26 cellular contexts compared by ENCODE assay signal in genomic region chr12:62783881-62784280, GRCh38.
DNase-seq lines count a peak whose midpoint lies in the region; ATAC-seq, FAIRE-seq and TF ChIP-seq lines count a peak whose summit lies in the region.
"Had no signal": no experiment of that assay in that cellular context is flagged by ENCODE, and none has a peak within 500 bp of the region (broad histone marks: within the 10 kb centered on the region; RNA-seq: fewer than 3 reads in every experiment).

No MANE protein-coding gene starts in this region.

- H3K27me3 ChIP-seq in Loucy (ENCODE audit: insufficient read depth, low read length, poor library complexity, severe bottlenecking) (no peaks in the 10 kb centered on the region), keratinocyte (ENCODE audit: control insufficient read depth, extremely low read depth, insufficient read depth, low read length) (no peaks in the 10 kb centered on the region), Peyer's patch (no peaks in the 10 kb centered on the region), right cardiac atrium (ENCODE audit: control insufficient read depth, insufficient read depth) (no peaks in the 10 kb centered on the region)
- H3K27me3 ChIP-seq in CD4-positive, alpha-beta T cell (ENCODE audit: control insufficient read depth, insufficient read depth, low read length): no peaks in the 10 kb centered on the region
- H3K27me3 ChIP-seq: right lobe of liver had no signal

- H3F3A ChIP-seq in Loucy (ENCODE audit: low read depth): no peaks in the 10 kb centered on the region

- TF ChIP-seq CTCF in Loucy (conservative IDR thresholded peaks at IDR 0.05; ENCODE audit: low read length) (no peak), keratinocyte (optimal IDR thresholded peaks at IDR 0.05 in 1 of 3, IDR thresholded peaks at IDR 0.05 in 1 of 3, conservative IDR thresholded peaks at IDR 0.05 in 1 of 3; ENCODE audit: extremely low read depth in 1 of 3, insufficient read depth in 2 of 3, low read length in 3 of 3) (no peak), Peyer's patch (IDR thresholded peaks at IDR 0.05) (no peak)
- TF ChIP-seq CTCF in CD4-positive, alpha-beta T cell (IDR thresholded peaks at IDR 0.05): no peak

- H3K27me3 Mint-ChIP-seq in activated T-helper 17 cell treated with anti-CD3 and anti-CD28 coated beads, Interleukin-2, amount 50 U/mL, for 72 hours: no peaks in the 10 kb centered on the region
- H3K27me3 Mint-ChIP-seq in CD4-positive, alpha-beta T cell: no peaks in the 10 kb centered on the region
- H3K27me3 Mint-ChIP-seq: activated CD8-positive, alpha-beta memory T cell treated with anti-CD3 and anti-CD28 coated beads, Interleukin-2, amount 10 ng/mL, durations not matched to agents 7 days and 5 days; activated naive CD4-positive, alpha-beta T cell treated with anti-CD3 and anti-CD28 coated beads, Interleukin-2, amount 50 U/mL, for 24 hours had no signal

- TF ChIP-seq POLR2A in Peyer's patch (IDR thresholded peaks at IDR 0.05): no peak

- no peaks in the 10 kb centered on the region for H3K9me3 Mint-ChIP-seq in activated T-helper 17 cell treated with anti-CD3 and anti-CD28 coated beads, Interleukin-2, amount 50 U/mL, for 72 hours
- no peaks in the 10 kb centered on the region for H3K9me3 Mint-ChIP-seq in CD4-positive, alpha-beta T cell
- H3K9me3 Mint-ChIP-seq: activated naive CD4-positive, alpha-beta T cell treated with anti-CD3 and anti-CD28 coated beads, Interleukin-2, amount 50 U/mL, for 24 hours; naive thymus-derived CD8-positive, alpha-beta T cell; T-cell had no signal

- DNase-seq in ELR (ENCODE audit: low read depth): peak; percentile 54
- DNase-seq in keratinocyte (ENCODE audit: low read depth, low spot score): no peak
- DNase-seq in Peyer's patch: no peak
- no peak for DNase-seq in right cardiac atrium
- no peak for DNase-seq in DMS79 treated with DMSO at 0.1 percent for 48 hours (lab: John Stamatoyannopoulos, UW)
- DNase-seq in CD4-positive, alpha-beta T cell: no peak
- DNase-seq: activated CD4-positive, alpha-beta T cell treated with anti-CD3 and anti-CD28 coated beads for 48 hours; activated CD8-positive, alpha-beta memory T cell treated with anti-CD3 and anti-CD28 coated beads, Interleukin-2, amount 10 ng/mL, durations not matched to agents 7 days and 5 days; effector memory CD4-positive, alpha-beta T cell; left colon; naive thymus-derived CD8-positive, alpha-beta T cell; NCI-H1105 treated with DMSO at 0.1 percent for 48 hours; NCI-H2107; NCI-H510A treated with DMSO at 0.1 percent for 48 hours; right lobe of liver; SHP77 treated with DMSO at 0.1 percent for 48 hours; T-cell had no signal

- H3K9me3 ChIP-seq in Loucy (ENCODE audit: insufficient read depth, low read depth, low read length) (no peaks in the 10 kb centered on the region), keratinocyte (ENCODE audit: control insufficient read depth, low read depth, low read length) (no peaks in the 10 kb centered on the region), Peyer's patch (no peaks in the 10 kb centered on the region), right cardiac atrium (ENCODE audit: control insufficient read depth, low read length) (no peaks in the 10 kb centered on the region)
- no peaks in the 10 kb centered on the region for H3K9me3 ChIP-seq in CD4-positive, alpha-beta T cell (ENCODE audit: control insufficient read depth, low read length)
- H3K9me3 ChIP-seq: right lobe of liver had no signal

- H3K4me1 Mint-ChIP-seq in activated T-helper 17 cell treated with anti-CD3 and anti-CD28 coated beads, Interleukin-2, amount 50 U/mL, for 72 hours: no peaks in the 10 kb centered on the region
- peaks cover 8% of the 10 kb centered on the region for H3K4me1 Mint-ChIP-seq in CD4-positive, alpha-beta T cell (ENCODE audit: low read depth)

- FAIRE-seq in keratinocyte (lab: Jason Lieb, UNC): no peak
- FAIRE-seq: colon, H54, HepG2, TTC549 had no signal

- H3K4me2 ChIP-seq in Loucy (ENCODE audit: low read depth, low read length, poor library complexity, severe bottlenecking): peak overlapping the region; percentile 7
- H3K4me2 ChIP-seq in keratinocyte (ENCODE audit: control insufficient read depth, extremely low read depth, insufficient read depth, low read depth, low read length): no peak overlapping the region

- ATAC-seq in activated T-helper 17 cell treated with anti-CD3 and anti-CD28 coated beads, Interleukin-2, amount 50 U/mL, for 72 hours (replicated peaks): peak; percentile 65
- no peak for ATAC-seq in right cardiac atrium
- no peak for ATAC-seq in CD4-positive, alpha-beta T cell (ENCODE audit: poor library complexity)
- ATAC-seq: activated CD8-positive, alpha-beta memory T cell treated with anti-CD3 and anti-CD28 coated beads, Interleukin-2, amount 10 ng/mL, durations not matched to agents 7 days and 5 days; HepG2; left colon; naive thymus-derived CD8-positive, alpha-beta T cell; right lobe of liver; T-cell had no signal

- no peak overlapping the region for H3K27ac Mint-ChIP-seq in activated T-helper 17 cell treated with anti-CD3 and anti-CD28 coated beads, Interleukin-2, amount 50 U/mL, for 72 hours
- no peak overlapping the region for H3K27ac Mint-ChIP-seq in CD4-positive, alpha-beta T cell
- H3K27ac Mint-ChIP-seq: activated CD8-positive, alpha-beta memory T cell treated with anti-CD3 and anti-CD28 coated beads, Interleukin-2, amount 10 ng/mL, durations not matched to agents 7 days and 5 days; activated naive CD4-positive, alpha-beta T cell treated with anti-CD3 and anti-CD28 coated beads, Interleukin-2, amount 50 U/mL, for 24 hours; CD14-positive monocyte; naive thymus-derived CD8-positive, alpha-beta T cell; T-cell had no signal

- POLR2A ChIA-PET in CD4-positive, alpha-beta T cell (lab: Charles Lee): interaction anchor here (0.7 to 1.4 kb wide), 2 partner anchors 10 to 181 kb away, joined by 3 to 6 read pairs; no protein-coding TSS in a partner anchor

- H3K27ac ChIP-seq in keratinocyte (ENCODE audit: control insufficient read depth, insufficient read depth, low read length): no peak overlapping the region
- H3K27ac ChIP-seq in Peyer's patch: no peak overlapping the region
- H3K27ac ChIP-seq in right cardiac atrium (ENCODE audit: low read length): no peak overlapping the region
- H3K27ac ChIP-seq in CD4-positive, alpha-beta T cell (ENCODE audit: low read depth, low read length): no peak overlapping the region
- H3K27ac ChIP-seq: parathyroid adenoma, right lobe of liver had no signal

- 89% methylated on average over 6 of the region's 6 CpGs for WGBS in right cardiac atrium

- H3K4me1 ChIP-seq in Loucy (ENCODE audit: insufficient read depth, low read length, poor library complexity, severe bottlenecking) (peaks cover 40% of the 10 kb centered on the region), keratinocyte (ENCODE audit: control insufficient read depth, extremely low read depth, insufficient read depth, low read length) (peaks cover 29% of the 10 kb centered on the region), Peyer's patch (no peaks in the 10 kb centered on the region), right cardiac atrium (ENCODE audit: control insufficient read depth, insufficient read depth, low read length) (peaks cover 3% of the 10 kb centered on the region)

- H4K20me1 ChIP-seq in Loucy (ENCODE audit: insufficient read depth, low read length, poor library complexity, severe bottlenecking) (no peaks in the 10 kb centered on the region), keratinocyte (ENCODE audit: control insufficient read depth, extremely low read depth, insufficient read depth, low read length) (no peaks in the 10 kb centered on the region)

- H3K4me3 Mint-ChIP-seq in activated T-helper 17 cell treated with anti-CD3 and anti-CD28 coated beads, Interleukin-2, amount 50 U/mL, for 72 hours: no peak overlapping the region
- H3K4me3 Mint-ChIP-seq in CD4-positive, alpha-beta T cell: no peak overlapping the region
- H3K4me3 Mint-ChIP-seq: activated CD8-positive, alpha-beta memory T cell treated with anti-CD3 and anti-CD28 coated beads, Interleukin-2, amount 10 ng/mL, durations not matched to agents 7 days and 5 days; activated naive CD4-positive, alpha-beta T cell treated with anti-CD3 and anti-CD28 coated beads, Interleukin-2, amount 50 U/mL, for 24 hours; CD14-positive monocyte; naive thymus-derived CD8-positive, alpha-beta T cell; T-cell had no signal

- H2AFZ ChIP-seq in Loucy (ENCODE audit: low read length) (no peak overlapping the region), keratinocyte (ENCODE audit: control insufficient read depth, low read length) (peak overlapping the region; percentile 37)
- H2AFZ ChIP-seq: parathyroid adenoma had no signal

- no peaks in the 10 kb centered on the region for H3K9me1 ChIP-seq in keratinocyte (ENCODE audit: control insufficient read depth, extremely low read depth, insufficient read depth, low read length)

- H3K9ac ChIP-seq in Loucy (ENCODE audit: low read depth, low read length, poor library complexity, severe bottlenecking) (no peak overlapping the region), keratinocyte (ENCODE audit: control insufficient read depth, extremely low read depth, insufficient read depth, low read length) (no peak overlapping the region)
- H3K9ac ChIP-seq: parathyroid adenoma had no signal

- H3K36me3 ChIP-seq in Loucy (ENCODE audit: insufficient read depth, low read length) (peaks cover 14% of the 10 kb centered on the region; the same call in 1 of the 2 replicates), keratinocyte (ENCODE audit: control insufficient read depth in 2 of 2, extremely low read depth in 1 of 2, insufficient read depth in 2 of 2, low read length in 2 of 2) (no peaks in the 10 kb centered on the region), Peyer's patch (no peaks in the 10 kb centered on the region)
- H3K36me3 ChIP-seq: right lobe of liver had no signal

- CTCF ChIA-PET in CD4-positive, alpha-beta T cell (lab: Charles Lee): interaction anchor here (1.3 kb wide), 1 partner anchor 11 kb away, joined by 5 read pairs; no protein-coding TSS in a partner anchor

- intact Hi-C loops in right cardiac atrium (cut with DNase I): no loop called here
- intact Hi-C loops in CD4-positive, alpha-beta T cell (cut with DNase I, micrococcal nuclease): no loop called here

- H3K9me2 ChIP-seq in Loucy (replicated peaks; ENCODE audit: low read depth, low read length): no peaks in the 10 kb centered on the region

- H3K36me3 Mint-ChIP-seq in activated T-helper 17 cell treated with anti-CD3 and anti-CD28 coated beads, Interleukin-2, amount 50 U/mL, for 72 hours (ENCODE audit: low read depth): no peaks in the 10 kb centered on the region
- H3K36me3 Mint-ChIP-seq in CD4-positive, alpha-beta T cell (ENCODE audit: low read depth): no peaks in the 10 kb centered on the region
- H3K36me3 Mint-ChIP-seq: activated CD8-positive, alpha-beta memory T cell treated with anti-CD3 and anti-CD28 coated beads, Interleukin-2, amount 10 ng/mL, durations not matched to agents 7 days and 5 days; activated naive CD4-positive, alpha-beta T cell treated with anti-CD3 and anti-CD28 coated beads, Interleukin-2, amount 50 U/mL, for 24 hours; naive thymus-derived CD8-positive, alpha-beta T cell; T-cell had no signal

- H3K4me3 ChIP-seq in Loucy (ENCODE audit: low read length, poor library complexity, severe bottlenecking) (no peak overlapping the region), keratinocyte (ENCODE audit: control insufficient read depth in 2 of 3, extremely low read depth in 1 of 3, insufficient read depth in 2 of 3, low read depth in 1 of 3, low read length in 3 of 3) (no peak overlapping the region), Peyer's patch (no peak overlapping the region), right cardiac atrium (ENCODE audit: low read length) (no peak overlapping the region)
- H3K4me3 ChIP-seq: right lobe of liver had no signal

- dilution Hi-C loops in keratinocyte (cut with MboI; ENCODE audit: extremely low pct_ligation_motif_present, low sequenced_read_pairs): loop anchor here (25.0 kb wide), 1 partner anchor 172 kb away; no protein-coding TSS in a partner anchor

- H3K79me2 ChIP-seq in Loucy (ENCODE audit: insufficient read depth, low read length) (no peaks in the 10 kb centered on the region), keratinocyte (ENCODE audit: control insufficient read depth, insufficient read depth, low read length) (no peaks in the 10 kb centered on the region)
